In genomic region chr5:83564069-83564749, GRCh38 we compare ENCODE assay signal across 1 cellular context.
TF ChIP-seq lines count a peak whose summit lies in the region.

No MANE protein-coding gene starts in this region.

TF ChIP-seq in GM23338, 12 proteins besides CTCF, POLR2A, EP300 and RAD21 (continued from another document):
- TF ChIP-seq ETS1 (IDR thresholded peaks at IDR 0.05) (no peak), POLR2AphosphoS5 (IDR thresholded peaks at IDR 0.05; ENCODE audit: low read depth) (no peak), ZNF462 (CRISPR knock-in tag; IDR thresholded peaks at IDR 0.05) (no peak)
